In genomic region chr1:200150721-200151120, GRCh38 we compare ENCODE assay signal across 8 cellular contexts.
A peak's percentile ranks its signal among the peaks of the same experiment; 100 is the strongest.
DNase-seq lines count a peak whose midpoint lies in the region; ATAC-seq and TF ChIP-seq lines count a peak whose summit lies in the region.

No MANE protein-coding gene starts in this region.

- BruUV-seq in PC-9 (replicated peaks; lab: Mats Ljungman, UMichigan): no TSS peak

- no peaks in the 10 kb centered on the region for H3K36me3 Mint-ChIP-seq in activated CD4-positive, alpha-beta T cell treated with anti-CD3 and anti-CD28 coated beads for 36 hours (ENCODE audit: low read depth)

- intact Hi-C loops in activated CD4-positive, alpha-beta T cell treated with anti-CD3 and anti-CD28 coated beads for 36 hours (cut with DNase I, micrococcal nuclease): loop anchor here (1.0 to 10.0 kb wide), 7 partner anchors 102 to 322 kb away; partner anchors contain the start of gene ZNF281 (in 1 of the 2)
- intact Hi-C loops in PC-9 (cut with micrococcal nuclease; ENCODE audit: unreplicated experiment) (no loop called here), tibial artery (cut with DNase I; ENCODE audit: low total_unique reads) (no loop called here)

- CTCF ChIA-PET in activated CD4-positive, alpha-beta T cell treated with anti-CD3 and anti-CD28 coated beads for 36 hours (lab: Charles Lee): no interaction called here
- CTCF ChIA-PET in PC-9 (lab: Charles Lee): no interaction called here

- H3K27me3 ChIP-seq in PC-9 (ENCODE audit: insufficient read depth, low read depth): no peaks in the 10 kb centered on the region
- H3K27me3 ChIP-seq in hepatocyte: no peaks in the 10 kb centered on the region
- H3K27me3 ChIP-seq in tibial artery: no peaks in the 10 kb centered on the region

- H3F3A ChIP-seq in PC-9 (ENCODE audit: insufficient read depth, low read depth): peaks cover 16% of the 10 kb centered on the region; the same call in 1 of the 2 replicates

- H3K4me2 ChIP-seq in PC-9: peak overlapping the region; percentile 44
- no peak overlapping the region for H3K4me2 ChIP-seq in hepatocyte

- no peaks in the 10 kb centered on the region for H3K79me2 ChIP-seq in PC-9 (ENCODE audit: low read depth)
- H3K79me2 ChIP-seq in hepatocyte: no peaks in the 10 kb centered on the region

- H4K20me1 ChIP-seq in PC-9 (ENCODE audit: insufficient read depth): no peaks in the 10 kb centered on the region
- H4K20me1 ChIP-seq in hepatocyte (ENCODE audit: insufficient read depth, poor library complexity, severe bottlenecking): no peaks in the 10 kb centered on the region

- no peak for ATAC-seq in activated CD4-positive, alpha-beta T cell treated with anti-CD3 and anti-CD28 coated beads for 36 hours
- ATAC-seq in HG02870 (IDR thresholded peaks at IDR 0.05; ENCODE audit: unreplicated experiment) (peak; percentile 35), GM19324 (IDR thresholded peaks at IDR 0.05; ENCODE audit: low FRiP score, unreplicated experiment) (no peak)

- H3K4me1 Mint-ChIP-seq in activated CD4-positive, alpha-beta T cell treated with anti-CD3 and anti-CD28 coated beads for 36 hours: peaks cover 42% of the 10 kb centered on the region

- no peaks in the 10 kb centered on the region for H3K27me3 Mint-ChIP-seq in activated CD4-positive, alpha-beta T cell treated with anti-CD3 and anti-CD28 coated beads for 36 hours

- H3K9me2 ChIP-seq in PC-9 (ENCODE audit: insufficient read depth): no peaks in the 10 kb centered on the region
- no peaks in the 10 kb centered on the region for H3K9me2 ChIP-seq in hepatocyte (replicated peaks; ENCODE audit: insufficient read depth)

- H2AFZ ChIP-seq in PC-9 (no peak overlapping the region), hepatocyte (no peak overlapping the region)

- POLR2A ChIA-PET in activated CD4-positive, alpha-beta T cell treated with anti-CD3 and anti-CD28 coated beads for 36 hours (lab: Charles Lee): no interaction called here
- POLR2A ChIA-PET in PC-9 (lab: Charles Lee; ENCODE audit: unreplicated experiment): interaction anchor here (0.7 kb wide), 1 partner anchor 27 kb away, joined by 3 read pairs; no protein-coding TSS in a partner anchor

- H3K36me3 ChIP-seq in PC-9 (ENCODE audit: low read depth) (no peaks in the 10 kb centered on the region), hepatocyte (replicated peaks; ENCODE audit: insufficient read depth, low read depth) (no peaks in the 10 kb centered on the region), tibial artery (no peaks in the 10 kb centered on the region)

- H3K4me1 ChIP-seq in PC-9 (replicated peaks; ENCODE audit: insufficient read depth) (peaks cover 18% of the 10 kb centered on the region), hepatocyte (ENCODE audit: insufficient read depth) (peaks cover 9% of the 10 kb centered on the region), tibial artery (no peaks in the 10 kb centered on the region)

- H3K27ac ChIP-seq in PC-9: peak overlapping the region; percentile 4
- H3K27ac ChIP-seq in hepatocyte: peak overlapping the region; percentile 52
- H3K27ac ChIP-seq in tibial artery: no peak overlapping the region

- no peaks in the 10 kb centered on the region for H3K9me3 ChIP-seq in PC-9 (ENCODE audit: insufficient read depth, low read depth)
- H3K9me3 ChIP-seq in hepatocyte (ENCODE audit: low read depth): no peaks in the 10 kb centered on the region
- H3K9me3 ChIP-seq in tibial artery: no peaks in the 10 kb centered on the region

- peak overlapping the region; percentile 5 for H3K27ac Mint-ChIP-seq in activated CD4-positive, alpha-beta T cell treated with anti-CD3 and anti-CD28 coated beads for 36 hours

- H3K4me3 ChIP-seq in PC-9: no peak overlapping the region
- no peak overlapping the region for H3K4me3 ChIP-seq in hepatocyte
- no peak overlapping the region for H3K4me3 ChIP-seq in tibial artery

- H3K4me3 Mint-ChIP-seq in activated CD4-positive, alpha-beta T cell treated with anti-CD3 and anti-CD28 coated beads for 36 hours: no peak overlapping the region

- TF ChIP-seq CTCF in PC-9 (conservative IDR thresholded peaks at IDR 0.05): no peak
- TF ChIP-seq CTCF in hepatocyte (IDR thresholded peaks at IDR 0.05; ENCODE audit: poor library complexity): no peak
- TF ChIP-seq CTCF in tibial artery (IDR thresholded peaks at IDR 0.05): no peak

- peak; percentile 25 for DNase-seq in activated CD4-positive, alpha-beta T cell treated with anti-CD3 and anti-CD28 coated beads for 36 hours
- DNase-seq in activated CD4-positive, alpha-beta T cell treated with anti-CD3 and anti-CD28 coated beads for 1 hour: no peak
- DNase-seq in PC-9: peak; percentile 47 to 83
- DNase-seq in hepatocyte (ENCODE audit: low spot score): peak; percentile 74
- DNase-seq in tibial artery: no peak
- DNase-seq in medulla oblongata (ENCODE audit: extremely low spot score): no peak

- H3K9me3 Mint-ChIP-seq in activated CD4-positive, alpha-beta T cell treated with anti-CD3 and anti-CD28 coated beads for 36 hours (ENCODE audit: low read depth): no peaks in the 10 kb centered on the region

- 16% methylated on average over 4 of the region's 4 CpGs for WGBS in hepatocyte (ENCODE audit: low lambda C conversion rate, missing lambda C conversion rate)

Comparison
In these comparisons a context has a peak if more than half of its experiments do, and no peak if none do; other contexts are left out.
1. DNase-seq: peak in activated CD4-positive, alpha-beta T cell treated with anti-CD3 and anti-CD28 coated beads for 36 hours (single experiment), PC-9 (2 of 2) and hepatocyte (single experiment); none in activated CD4-positive, alpha-beta T cell treated with anti-CD3 and anti-CD28 coated beads for 1 hour (single experiment), tibial artery (0 of 2) and medulla oblongata (single experiment).
2. H3K27ac ChIP-seq: peak in PC-9 (single experiment) and hepatocyte (single experiment); none in tibial artery (0 of 2).
3. intact Hi-C loops: an anchor here in activated CD4-positive, alpha-beta T cell treated with anti-CD3 and anti-CD28 coated beads for 36 hours (1.0 to 10.0 kb wide); none called in PC-9 and tibial artery.